Comparison of ENCODE assay signal across 1 cellular context in the genomic region with DNA sequence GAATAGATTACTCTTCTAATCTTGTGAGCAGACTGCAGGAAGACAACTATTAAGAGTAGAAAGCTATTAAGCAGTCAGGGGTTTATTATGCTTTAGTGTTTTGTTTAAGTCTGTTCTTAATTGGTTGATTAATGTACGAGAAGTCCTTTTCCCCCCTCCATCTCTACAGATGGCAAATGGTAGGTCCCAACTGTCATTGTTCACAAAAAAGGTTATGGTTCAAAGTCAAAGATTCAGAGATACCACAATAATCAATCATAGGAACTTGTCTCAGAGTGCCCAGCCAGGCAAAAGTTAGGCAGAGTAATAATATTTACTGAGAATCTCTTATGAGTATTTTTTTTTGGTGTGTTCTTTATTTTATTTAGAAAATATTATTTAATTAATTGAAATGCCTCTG.
TF ChIP-seq lines count a peak whose summit lies in the region.

No MANE protein-coding gene starts in this region.

TF ChIP-seq in HepG2, 621 proteins besides CTCF, POLR2A, EP300 and RAD21 (continued from another document):
- TF ChIP-seq, protein P1, sequence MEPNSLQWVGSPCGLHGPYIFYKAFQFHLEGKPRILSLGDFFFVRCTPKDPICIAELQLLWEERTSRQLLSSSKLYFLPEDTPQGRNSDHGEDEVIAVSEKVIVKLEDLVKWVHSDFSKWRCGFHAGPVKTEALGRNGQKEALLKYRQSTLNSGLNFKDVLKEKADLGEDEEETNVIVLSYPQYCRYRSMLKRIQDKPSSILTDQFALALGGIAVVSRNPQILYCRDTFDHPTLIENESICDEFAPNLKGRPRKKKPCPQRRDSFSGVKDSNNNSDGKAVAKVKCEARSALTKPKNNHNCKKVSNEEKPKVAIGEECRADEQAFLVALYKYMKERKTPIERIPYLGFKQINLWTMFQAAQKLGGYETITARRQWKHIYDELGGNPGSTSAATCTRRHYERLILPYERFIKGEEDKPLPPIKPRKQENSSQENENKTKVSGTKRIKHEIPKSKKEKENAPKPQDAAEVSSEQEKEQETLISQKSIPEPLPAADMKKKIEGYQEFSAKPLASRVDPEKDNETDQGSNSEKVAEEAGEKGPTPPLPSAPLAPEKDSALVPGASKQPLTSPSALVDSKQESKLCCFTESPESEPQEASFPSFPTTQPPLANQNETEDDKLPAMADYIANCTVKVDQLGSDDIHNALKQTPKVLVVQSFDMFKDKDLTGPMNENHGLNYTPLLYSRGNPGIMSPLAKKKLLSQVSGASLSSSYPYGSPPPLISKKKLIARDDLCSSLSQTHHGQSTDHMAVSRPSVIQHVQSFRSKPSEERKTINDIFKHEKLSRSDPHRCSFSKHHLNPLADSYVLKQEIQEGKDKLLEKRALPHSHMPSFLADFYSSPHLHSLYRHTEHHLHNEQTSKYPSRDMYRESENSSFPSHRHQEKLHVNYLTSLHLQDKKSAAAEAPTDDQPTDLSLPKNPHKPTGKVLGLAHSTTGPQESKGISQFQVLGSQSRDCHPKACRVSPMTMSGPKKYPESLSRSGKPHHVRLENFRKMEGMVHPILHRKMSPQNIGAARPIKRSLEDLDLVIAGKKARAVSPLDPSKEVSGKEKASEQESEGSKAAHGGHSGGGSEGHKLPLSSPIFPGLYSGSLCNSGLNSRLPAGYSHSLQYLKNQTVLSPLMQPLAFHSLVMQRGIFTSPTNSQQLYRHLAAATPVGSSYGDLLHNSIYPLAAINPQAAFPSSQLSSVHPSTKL (CRISPR knock-in tag; IDR thresholded peaks at IDR 0.05): peak; percentile 15; the same call in 1 of the 2 replicates
- TF ChIP-seq POGZ (CRISPR knock-in tag; IDR thresholded peaks at IDR 0.05) (peak; percentile 79), RARA (CRISPR knock-in tag; IDR thresholded peaks at IDR 0.05) (0 out of 2 replicates have a peak, but pooled peaks have one; percentile 8), TAF15 (IDR thresholded peaks at IDR 0.05; ENCODE audit: low read depth, low read length, poor library complexity, severe bottlenecking) (no peak), ZNF253 (CRISPR knock-in tag; IDR thresholded peaks at IDR 0.05; ENCODE audit: borderline replicate concordance) (no peak), LCORL (IDR thresholded peaks at IDR 0.05) (no peak), LCORL (CRISPR knock-in tag; IDR thresholded peaks at IDR 0.05) (no peak), HNF4A (CRISPR knock-in tag; IDR thresholded peaks at IDR 0.05) (peak; percentile 69), NCOA1 (CRISPR knock-in tag; IDR thresholded peaks at IDR 0.05) (no peak), SAP130 (CRISPR knock-in tag; IDR thresholded peaks at IDR 0.05; ENCODE audit: low read depth) (peak; percentile 46; the same call in 1 of the 2 replicates), ZNF557 (CRISPR knock-in tag; IDR thresholded peaks at IDR 0.05) (no peak), ZNF530 (CRISPR knock-in tag; IDR thresholded peaks at IDR 0.05; ENCODE audit: low read depth) (no peak), MIXL1 (CRISPR knock-in tag; IDR thresholded peaks at IDR 0.05) (0 out of 2 replicates have a peak, but pooled peaks have one; percentile 21), SALL1 (CRISPR knock-in tag; IDR thresholded peaks at IDR 0.05) (peak; percentile 12; the same call in 1 of the 2 replicates), NR2F1 (CRISPR knock-in tag; IDR thresholded peaks at IDR 0.05) (peak in 1 of 2 experiments; percentile 55; a peak in 1 of 4 replicates), HCFC1 (IDR thresholded peaks at IDR 0.05; ENCODE audit: low read depth, low read length) (no peak), RBFOX2 (IDR thresholded peaks at IDR 0.05; ENCODE audit: low read depth, low read length) (no peak), ZNF644 (CRISPR knock-in tag; IDR thresholded peaks at IDR 0.05; ENCODE audit: low read depth) (peak; percentile 52; the same call in 1 of the 2 replicates), TP53 (CRISPR knock-in tag; conservative IDR thresholded peaks at IDR 0.05) (no peak), SOX5 (CRISPR knock-in tag; IDR thresholded peaks at IDR 0.05; ENCODE audit: borderline replicate concordance) (peak; percentile 65; the same call in 1 of the 2 replicates), ONECUT2 (CRISPR knock-in tag; IDR thresholded peaks at IDR 0.05) (peak; percentile 57), TAF1 (CRISPR knock-in tag; IDR thresholded peaks at IDR 0.05) (no peak), PTBP1 (IDR thresholded peaks at IDR 0.05; ENCODE audit: low read depth, low read length, poor library complexity, severe bottlenecking) (no peak), BRD4 (CRISPR knock-in tag; IDR thresholded peaks at IDR 0.05) (no peak), ZNF251 (CRISPR knock-in tag; IDR thresholded peaks at IDR 0.05) (no peak), WIZ (CRISPR knock-in tag; IDR thresholded peaks at IDR 0.05) (no peak), SIN3B (IDR thresholded peaks at IDR 0.05; ENCODE audit: low read length) (no peak), HOXD1 (CRISPR knock-in tag; IDR thresholded peaks at IDR 0.05) (peak; percentile 91), ZNF354B (CRISPR knock-in tag; IDR thresholded peaks at IDR 0.05) (no peak), NR2F6 (IDR thresholded peaks at IDR 0.05) (peak; percentile 33; the same call in 1 of the 2 replicates), NR2F6 (CRISPR knock-in tag; IDR thresholded peaks at IDR 0.05) (no peak), ZMYM4 (CRISPR knock-in tag; IDR thresholded peaks at IDR 0.05) (peak; percentile 75; the same call in 1 of the 2 replicates), EHMT2 (IDR thresholded peaks at IDR 0.05; ENCODE audit: borderline replicate concordance, low read depth, low read length) (peak; percentile 22; the same call in 1 of the 2 replicates), NCOR1 (IDR thresholded peaks at IDR 0.05; ENCODE audit: borderline replicate concordance, low read length) (peak; percentile 80; the same call in 1 of the 2 replicates), SOX6 (IDR thresholded peaks at IDR 0.05) (no peak), SOX6 (CRISPR knock-in tag; IDR thresholded peaks at IDR 0.05) (peak; percentile 60; the same call in 1 of the 2 replicates), SOX13 (IDR thresholded peaks at IDR 0.05) (0 out of 2 replicates have a peak, but pooled peaks have one; percentile 28), SOX13 (CRISPR knock-in tag; conservative IDR thresholded peaks at IDR 0.05 in 1 of 2, IDR thresholded peaks at IDR 0.05 in 1 of 2) (peak in 1 of 2 experiments; percentile 81; a peak in 2 of 4 replicates), BHLHE40 (IDR thresholded peaks at IDR 0.05; ENCODE audit: low read length) (0 out of 2 replicates have a peak, but pooled peaks have one; percentile 30), ZNF703 (CRISPR knock-in tag; IDR thresholded peaks at IDR 0.05; ENCODE audit: borderline replicate concordance) (no peak)
- TF ChIP-seq, protein P2, sequence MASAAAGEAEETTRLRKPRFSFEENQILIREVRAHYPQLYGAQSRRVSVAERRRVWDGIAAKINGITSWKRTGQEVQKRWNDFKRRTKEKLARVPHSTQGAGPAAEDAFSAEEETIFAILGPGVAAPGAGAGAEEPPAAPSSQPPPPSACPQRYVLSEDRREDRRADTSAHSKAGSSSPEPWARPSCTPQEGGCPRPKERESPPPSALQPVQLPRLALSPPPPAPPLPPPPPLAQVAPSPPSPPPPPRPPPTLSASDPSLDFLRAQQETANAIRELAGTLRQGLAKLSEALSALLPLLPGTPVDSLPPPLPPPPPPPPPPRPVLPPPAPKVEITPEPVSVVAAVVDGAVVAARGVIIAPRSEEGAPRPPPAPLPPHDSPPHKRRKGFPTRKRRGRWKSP (CRISPR knock-in tag; IDR thresholded peaks at IDR 0.05): no peak
- TF ChIP-seq, protein P3, sequence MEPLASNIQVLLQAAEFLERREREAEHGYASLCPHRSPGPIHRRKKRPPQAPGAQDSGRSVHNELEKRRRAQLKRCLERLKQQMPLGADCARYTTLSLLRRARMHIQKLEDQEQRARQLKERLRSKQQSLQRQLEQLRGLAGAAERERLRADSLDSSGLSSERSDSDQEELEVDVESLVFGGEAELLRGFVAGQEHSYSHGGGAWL (CRISPR knock-in tag; IDR thresholded peaks at IDR 0.05): no peak
- TF ChIP-seq, protein P4, sequence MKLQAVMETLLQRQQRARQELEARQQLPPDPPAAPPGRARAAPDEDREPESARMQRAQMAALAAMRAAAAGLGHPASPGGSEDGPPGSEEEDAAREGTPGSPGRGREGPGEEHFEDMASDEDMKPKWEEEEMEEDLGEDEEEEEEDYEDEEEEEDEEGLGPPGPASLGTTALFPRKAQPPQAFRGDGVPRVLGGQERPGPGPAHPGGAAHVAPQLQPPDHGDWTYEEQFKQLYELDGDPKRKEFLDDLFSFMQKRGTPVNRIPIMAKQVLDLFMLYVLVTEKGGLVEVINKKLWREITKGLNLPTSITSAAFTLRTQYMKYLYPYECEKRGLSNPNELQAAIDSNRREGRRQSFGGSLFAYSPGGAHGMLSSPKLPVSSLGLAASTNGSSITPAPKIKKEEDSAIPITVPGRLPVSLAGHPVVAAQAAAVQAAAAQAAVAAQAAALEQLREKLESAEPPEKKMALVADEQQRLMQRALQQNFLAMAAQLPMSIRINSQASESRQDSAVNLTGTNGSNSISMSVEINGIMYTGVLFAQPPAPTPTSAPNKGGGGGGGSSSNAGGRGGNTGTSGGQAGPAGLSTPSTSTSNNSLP (IDR thresholded peaks at IDR 0.05; ENCODE audit: low read depth, low read length): peak; percentile 85
- TF ChIP-seq, protein P5, sequence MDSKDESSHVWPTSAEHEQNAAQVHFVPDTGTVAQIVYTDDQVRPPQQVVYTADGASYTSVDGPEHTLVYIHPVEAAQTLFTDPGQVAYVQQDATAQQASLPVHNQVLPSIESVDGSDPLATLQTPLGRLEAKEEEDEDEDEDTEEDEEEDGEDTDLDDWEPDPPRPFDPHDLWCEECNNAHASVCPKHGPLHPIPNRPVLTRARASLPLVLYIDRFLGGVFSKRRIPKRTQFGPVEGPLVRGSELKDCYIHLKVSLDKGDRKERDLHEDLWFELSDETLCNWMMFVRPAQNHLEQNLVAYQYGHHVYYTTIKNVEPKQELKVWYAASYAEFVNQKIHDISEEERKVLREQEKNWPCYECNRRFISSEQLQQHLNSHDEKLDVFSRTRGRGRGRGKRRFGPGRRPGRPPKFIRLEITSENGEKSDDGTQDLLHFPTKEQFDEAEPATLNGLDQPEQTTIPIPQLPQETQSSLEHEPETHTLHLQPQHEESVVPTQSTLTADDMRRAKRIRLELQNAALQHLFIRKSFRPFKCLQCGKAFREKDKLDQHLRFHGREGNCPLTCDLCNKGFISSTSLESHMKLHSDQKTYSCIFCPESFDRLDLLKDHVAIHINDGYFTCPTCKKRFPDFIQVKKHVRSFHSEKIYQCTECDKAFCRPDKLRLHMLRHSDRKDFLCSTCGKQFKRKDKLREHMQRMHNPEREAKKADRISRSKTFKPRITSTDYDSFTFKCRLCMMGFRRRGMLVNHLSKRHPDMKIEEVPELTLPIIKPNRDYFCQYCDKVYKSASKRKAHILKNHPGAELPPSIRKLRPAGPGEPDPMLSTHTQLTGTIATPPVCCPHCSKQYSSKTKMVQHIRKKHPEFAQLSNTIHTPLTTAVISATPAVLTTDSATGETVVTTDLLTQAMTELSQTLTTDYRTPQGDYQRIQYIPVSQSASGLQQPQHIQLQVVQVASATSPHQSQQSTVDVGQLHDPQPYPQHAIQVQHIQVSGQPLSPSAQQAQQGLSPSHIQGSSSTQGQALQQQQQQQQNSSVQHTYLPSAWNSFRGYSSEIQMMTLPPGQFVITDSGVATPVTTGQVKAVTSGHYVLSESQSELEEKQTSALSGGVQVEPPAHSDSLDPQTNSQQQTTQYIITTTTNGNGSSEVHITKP (CRISPR knock-in tag; IDR thresholded peaks at IDR 0.05; ENCODE audit: low read depth): peak; percentile 98
- TF ChIP-seq, protein P6, sequence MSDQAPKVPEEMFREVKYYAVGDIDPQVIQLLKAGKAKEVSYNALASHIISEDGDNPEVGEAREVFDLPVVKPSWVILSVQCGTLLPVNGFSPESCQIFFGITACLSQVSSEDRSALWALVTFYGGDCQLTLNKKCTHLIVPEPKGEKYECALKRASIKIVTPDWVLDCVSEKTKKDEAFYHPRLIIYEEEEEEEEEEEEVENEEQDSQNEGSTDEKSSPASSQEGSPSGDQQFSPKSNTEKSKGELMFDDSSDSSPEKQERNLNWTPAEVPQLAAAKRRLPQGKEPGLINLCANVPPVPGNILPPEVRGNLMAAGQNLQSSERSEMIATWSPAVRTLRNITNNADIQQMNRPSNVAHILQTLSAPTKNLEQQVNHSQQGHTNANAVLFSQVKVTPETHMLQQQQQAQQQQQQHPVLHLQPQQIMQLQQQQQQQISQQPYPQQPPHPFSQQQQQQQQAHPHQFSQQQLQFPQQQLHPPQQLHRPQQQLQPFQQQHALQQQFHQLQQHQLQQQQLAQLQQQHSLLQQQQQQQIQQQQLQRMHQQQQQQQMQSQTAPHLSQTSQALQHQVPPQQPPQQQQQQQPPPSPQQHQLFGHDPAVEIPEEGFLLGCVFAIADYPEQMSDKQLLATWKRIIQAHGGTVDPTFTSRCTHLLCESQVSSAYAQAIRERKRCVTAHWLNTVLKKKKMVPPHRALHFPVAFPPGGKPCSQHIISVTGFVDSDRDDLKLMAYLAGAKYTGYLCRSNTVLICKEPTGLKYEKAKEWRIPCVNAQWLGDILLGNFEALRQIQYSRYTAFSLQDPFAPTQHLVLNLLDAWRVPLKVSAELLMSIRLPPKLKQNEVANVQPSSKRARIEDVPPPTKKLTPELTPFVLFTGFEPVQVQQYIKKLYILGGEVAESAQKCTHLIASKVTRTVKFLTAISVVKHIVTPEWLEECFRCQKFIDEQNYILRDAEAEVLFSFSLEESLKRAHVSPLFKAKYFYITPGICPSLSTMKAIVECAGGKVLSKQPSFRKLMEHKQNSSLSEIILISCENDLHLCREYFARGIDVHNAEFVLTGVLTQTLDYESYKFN (CRISPR knock-in tag; conservative IDR thresholded peaks at IDR 0.05): 0 out of 2 replicates have a peak, but pooled peaks have one; percentile 29
- TF ChIP-seq, protein P7, sequence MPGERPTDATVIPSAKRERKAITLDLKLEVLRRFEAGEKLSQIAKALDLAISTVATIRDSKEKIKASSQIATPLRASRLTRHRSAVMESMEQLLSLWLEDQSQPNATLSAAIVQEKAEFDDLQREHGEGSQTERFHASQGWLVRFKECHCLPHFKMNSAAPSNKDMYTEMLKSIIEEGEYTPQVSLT (CRISPR knock-in tag; IDR thresholded peaks at IDR 0.05; ENCODE audit: borderline replicate concordance, low read depth): no peak
- TF ChIP-seq, protein P8, sequence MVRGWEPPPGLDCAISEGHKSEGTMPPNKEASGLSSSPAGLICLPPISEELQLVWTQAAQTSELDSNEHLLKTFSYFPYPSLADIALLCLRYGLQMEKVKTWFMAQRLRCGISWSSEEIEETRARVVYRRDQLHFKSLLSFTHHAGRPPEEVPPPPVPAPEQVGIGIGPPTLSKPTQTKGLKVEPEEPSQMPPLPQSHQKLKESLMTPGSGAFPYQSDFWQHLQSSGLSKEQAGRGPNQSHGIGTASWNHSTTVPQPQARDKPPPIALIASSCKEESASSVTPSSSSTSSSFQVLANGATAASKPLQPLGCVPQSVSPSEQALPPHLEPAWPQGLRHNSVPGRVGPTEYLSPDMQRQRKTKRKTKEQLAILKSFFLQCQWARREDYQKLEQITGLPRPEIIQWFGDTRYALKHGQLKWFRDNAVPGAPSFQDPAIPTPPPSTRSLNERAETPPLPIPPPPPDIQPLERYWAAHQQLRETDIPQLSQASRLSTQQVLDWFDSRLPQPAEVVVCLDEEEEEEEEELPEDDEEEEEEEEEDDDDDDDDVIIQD (CRISPR knock-in tag; IDR thresholded peaks at IDR 0.05; ENCODE audit: low read depth): peak; percentile 97
- TF ChIP-seq, protein P9, sequence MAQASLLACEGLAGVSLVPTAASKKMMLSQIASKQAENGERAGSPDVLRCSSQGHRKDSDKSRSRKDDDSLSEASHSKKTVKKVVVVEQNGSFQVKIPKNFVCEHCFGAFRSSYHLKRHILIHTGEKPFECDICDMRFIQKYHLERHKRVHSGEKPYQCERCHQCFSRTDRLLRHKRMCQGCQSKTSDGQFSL (CRISPR knock-in tag; IDR thresholded peaks at IDR 0.05): no peak
